10 cellular contexts compared by ENCODE assay signal in genomic region chr3:103127737-103128136, GRCh38.
DNase-seq lines count a peak whose midpoint lies in the region; ATAC-seq and TF ChIP-seq lines count a peak whose summit lies in the region.
"Had no signal": no experiment of that assay in that cellular context is flagged by ENCODE, and none has a peak within 500 bp of the region (broad histone marks: within the 10 kb centered on the region; RNA-seq: fewer than 3 reads in every experiment).

No MANE protein-coding gene starts in this region.

- ATAC-seq in GM19324 (IDR thresholded peaks at IDR 0.05; ENCODE audit: low FRiP score, unreplicated experiment) (peak; percentile 45), HG02870 (IDR thresholded peaks at IDR 0.05; ENCODE audit: unreplicated experiment) (peak; percentile 98)
- ATAC-seq: activated CD8-positive, alpha-beta T cell treated with anti-CD3 and anti-CD28 coated beads, Interleukin-2, amount 10 ng/mL, durations not matched to agents 7 days and 5 days had no signal

- H3K27ac ChIP-seq in left ventricle myocardium inferior (replicated peaks): no peak overlapping the region
- H3K27ac ChIP-seq: cardiac muscle cell had no signal

- no peak for TF ChIP-seq CTCF in left ventricle myocardium inferior (IDR thresholded peaks at IDR 0.05; ENCODE audit: borderline replicate concordance)

- peak; percentile 40 for DNase-seq in Caki2 (ENCODE audit: low read depth)
- peak; percentile 26 for DNase-seq in M059J (ENCODE audit: low read depth)
- no peak for DNase-seq in KBM-7
- DNase-seq in NCI-H2196 treated with DMSO at 0.1 percent for 48 hours (lab: John Stamatoyannopoulos, UW; ENCODE audit: unreplicated experiment): no peak
- DNase-seq in left ventricle myocardium inferior: no peak
- DNase-seq in DMS53 treated with DMSO at 0.1 percent for 48 hours (lab: John Stamatoyannopoulos, UW; ENCODE audit: unreplicated experiment): no peak
- DNase-seq: activated CD8-positive, alpha-beta T cell treated with anti-CD3 and anti-CD28 coated beads, Interleukin-2, amount 10 ng/mL, durations not matched to agents 7 days and 5 days had no signal

- no peak overlapping the region for H3K4me3 ChIP-seq in left ventricle myocardium inferior
- H3K4me3 ChIP-seq: cardiac muscle cell had no signal

- H3K4me1 ChIP-seq in left ventricle myocardium inferior: no peaks in the 10 kb centered on the region

- no peaks in the 10 kb centered on the region for H3K9me3 ChIP-seq in left ventricle myocardium inferior (replicated peaks)

- intact Hi-C loops in left ventricle myocardium inferior (cut with micrococcal nuclease): no loop called here

- in situ Hi-C loops in Caki2 (cut with HindIII; ENCODE audit: low pct_unique_long_range_greater_than_20kb, low sequenced_read_pairs): no loop called here
- in situ Hi-C loops in KBM-7 (cut with MboI; ENCODE audit: low pct_unique_long_range_greater_than_20kb, low sequenced_read_pairs): no loop called here

- H3K27me3 ChIP-seq in left ventricle myocardium inferior (ENCODE audit: low read depth): no peaks in the 10 kb centered on the region
- H3K27me3 ChIP-seq: cardiac muscle cell had no signal

- no peaks in the 10 kb centered on the region for H3K36me3 ChIP-seq in left ventricle myocardium inferior
- H3K36me3 ChIP-seq: cardiac muscle cell had no signal

Comparison
In these comparisons a context has a peak if more than half of its experiments do, and no peak if none do; other contexts are left out.
1. DNase-seq: peak in Caki2 (single experiment) and M059J (single experiment); none in KBM-7 (single experiment), NCI-H2196 treated with DMSO at 0.1 percent for 48 hours (single experiment), left ventricle myocardium inferior (single experiment) and DMS53 treated with DMSO at 0.1 percent for 48 hours (single experiment).